Comparison of ENCODE assay signal across 12 cellular contexts in the genomic region with DNA sequence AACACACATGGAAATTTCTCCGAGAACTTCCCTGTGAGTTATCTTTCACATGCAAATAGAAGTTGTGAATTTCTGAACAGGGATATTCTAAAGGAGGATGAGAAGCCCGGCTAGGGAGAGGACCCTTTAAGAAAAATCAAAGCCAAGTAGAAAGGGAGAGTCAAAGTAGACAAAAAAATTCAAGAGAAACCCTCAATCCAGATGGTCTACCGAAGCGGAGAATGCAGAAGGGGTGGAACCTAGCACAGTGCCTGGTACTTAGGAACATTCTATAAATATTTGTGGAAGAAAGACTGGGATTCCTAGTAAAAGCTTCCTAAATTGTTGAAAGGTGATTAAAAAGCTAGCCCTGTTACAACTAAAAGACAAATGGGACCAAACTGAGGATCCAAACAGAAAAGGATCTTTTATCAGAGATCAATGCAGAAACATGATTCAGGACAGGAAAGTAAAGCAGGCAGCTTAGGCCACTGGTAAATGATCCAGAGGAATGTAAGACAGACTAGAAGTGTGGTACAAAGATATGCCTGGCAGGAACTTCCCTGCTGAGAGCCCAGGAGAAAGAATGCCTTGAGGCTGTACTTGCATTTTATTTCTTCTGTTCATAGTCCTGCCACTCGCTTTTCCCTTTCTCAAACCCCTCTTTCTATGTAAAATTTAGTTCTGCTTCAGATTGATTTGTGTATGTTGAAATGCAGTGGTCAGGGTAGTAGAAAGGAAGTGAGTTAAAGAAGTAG. TPM values are rescaled to one million over a fixed set of nuclear protein-coding genes. Genes with fewer than 3 reads are reported as not detected.
DNase-seq lines count a peak whose midpoint lies in the region; ATAC-seq and TF ChIP-seq lines count a peak whose summit lies in the region.
"Had no signal": no experiment of that assay in that cellular context is flagged by ENCODE, and none has a peak within 500 bp of the region (broad histone marks: within the 10 kb centered on the region; RNA-seq: fewer than 3 reads in every experiment).

No MANE protein-coding gene starts in this region.

- H3F3A ChIP-seq in PC-9 (ENCODE audit: insufficient read depth, low read depth) = peaks cover 15% of the 10 kb centered on the region

- no peaks in the 10 kb centered on the region for H3K79me2 ChIP-seq in PC-9 (ENCODE audit: low read depth)

- no peak overlapping the region for H3K4me3 ChIP-seq in PC-9
- H3K4me3 ChIP-seq in tibial nerve = no peak overlapping the region
- H3K4me3 ChIP-seq in stomach = no peak overlapping the region

- H3K36me3 ChIP-seq in PC-9 (ENCODE audit: low read depth) = no peaks in the 10 kb centered on the region
- H3K36me3 ChIP-seq in tibial nerve = no peaks in the 10 kb centered on the region
- H3K36me3 ChIP-seq in stomach = no peaks in the 10 kb centered on the region

- H3K9me3 ChIP-seq in PC-9 (ENCODE audit: insufficient read depth, low read depth) = peaks cover 5% of the 10 kb centered on the region
- no peaks in the 10 kb centered on the region for H3K9me3 ChIP-seq in tibial nerve
- no peaks in the 10 kb centered on the region for H3K9me3 ChIP-seq in stomach

- in situ Hi-C loops in KBM-7 (cut with MboI; ENCODE audit: low pct_unique_long_range_greater_than_20kb, low sequenced_read_pairs) = no loop called here

- no TSS peak for BruUV-seq in PC-9 (replicated peaks; lab: Mats Ljungman, UMichigan)

- no peak for TF ChIP-seq POLR2A in tibial nerve (IDR thresholded peaks at IDR 0.05)
- TF ChIP-seq POLR2A in stomach (IDR thresholded peaks at IDR 0.05) = no peak

- H3K4me1 ChIP-seq in PC-9 (replicated peaks; ENCODE audit: insufficient read depth) = peaks cover 28% of the 10 kb centered on the region
- peaks cover 0 to 22% (median 0%) of the 10 kb centered on the region in 4 donors for H3K4me1 ChIP-seq in tibial nerve
- peaks cover 0 to 29% (median 9%) of the 10 kb centered on the region in 4 donors for H3K4me1 ChIP-seq in stomach

- ATAC-seq in GM21723 (IDR thresholded peaks at IDR 0.05; ENCODE audit: unreplicated experiment) = no peak
- ATAC-seq: naive thymus-derived CD8-positive, alpha-beta T cell had no signal

- H3K27ac ChIP-seq in PC-9 (0 out of 2 replicates have a peak overlapping the region, but pooled peaks have one; percentile 4), tibial nerve (no peak overlapping the region), stomach (no peak overlapping the region)

- POLR2A ChIA-PET in PC-9 (lab: Charles Lee; ENCODE audit: unreplicated experiment) = interaction anchor here (0.5 kb wide), 1 partner anchor 18 kb away, joined by 3 read pairs; no protein-coding TSS in a partner anchor

- CTCF ChIA-PET in PC-9 (lab: Charles Lee) = no interaction called here

- DNase-seq in ELF-1 (ENCODE audit: low read depth, low spot score) (peak; percentile 81), PC-9 (peak; percentile 22 to 71), fibroblast of peridontal ligament (ENCODE audit: extremely low read depth) (peak; percentile 80), renal cortical epithelial cell (ENCODE audit: low read depth) (peak; percentile 84), tibial nerve (ENCODE audit: low spot score in 2 of 2) (no peak), KBM-7 (no peak), stomach (no peak)
- DNase-seq: activated effector memory CD4-positive, alpha-beta T cell treated with anti-CD3 and anti-CD28 coated beads, Interleukin-2, amount 50 U/mL, for 16 hours; hypothalamus; naive thymus-derived CD8-positive, alpha-beta T cell; stimulated activated CD4-positive, alpha-beta T cell treated with anti-CD3 and anti-CD28 coated beads, Interleukin-15, amount 100 ng/mL, for 24 hours had no signal

- no peak overlapping the region for H3K4me2 ChIP-seq in PC-9

- 74 to 75% methylated on average over 5 of the region's 5 CpGs for WGBS in tibial nerve, 2 donors
- WGBS in stomach, 5 donors = 71 to 80% (median 79%) methylated on average over 5 of the region's 5 CpGs

- TF ChIP-seq CTCF in PC-9 (conservative IDR thresholded peaks at IDR 0.05) = no peak
- no peak for TF ChIP-seq CTCF in tibial nerve (IDR thresholded peaks at IDR 0.05)
- TF ChIP-seq CTCF in stomach (IDR thresholded peaks at IDR 0.05) = no peak

- H2AFZ ChIP-seq in PC-9 = no peak overlapping the region

- TF ChIP-seq EP300 in tibial nerve (IDR thresholded peaks at IDR 0.05) = no peak
- no peak for TF ChIP-seq EP300 in stomach (IDR thresholded peaks at IDR 0.05)

- H3K27me3 ChIP-seq in PC-9 (ENCODE audit: insufficient read depth, low read depth) = no peaks in the 10 kb centered on the region
- no peaks in the 10 kb centered on the region for H3K27me3 ChIP-seq in tibial nerve
- no peaks in the 10 kb centered on the region for H3K27me3 ChIP-seq in stomach

- no peaks in the 10 kb centered on the region for H3K9me2 ChIP-seq in PC-9 (ENCODE audit: insufficient read depth)

- no peaks in the 10 kb centered on the region for H4K20me1 ChIP-seq in PC-9 (ENCODE audit: insufficient read depth)

- intact Hi-C loops in PC-9 (cut with micrococcal nuclease; ENCODE audit: unreplicated experiment) (no loop called here), stomach (cut with DNase I; ENCODE audit: low total_unique reads) (no loop called here)

RNA-seq across cellular contexts. Expression of a gene that starts 19.5 kb away (rescaled TPM):
- total RNA-seq in PC-9 (2021) = 66.4 and 68.5 TPM in 2 replicates
- total RNA-seq in renal cortical epithelial cell = 1,218 and 1,910 TPM in 2 replicates
- total RNA-seq in tibial nerve = 100 to 1,000 TPM; 106 to 164 (median 145) TPM
- 100 to 1,000 TPM; 106 to 353 (median 140) TPM for total RNA-seq in stomach
- 10 to 100 TPM in 2 of 3 donors, 1 to 10 TPM in 1; 9.6 to 13.2 (median 10.8) TPM for polyA plus RNA-seq in stomach

Comparison
In these comparisons a context has a peak if more than half of its experiments do, and no peak if none do; other contexts are left out.
1. DNase-seq: peak in ELF-1 (single experiment), PC-9 (2 of 2), fibroblast of peridontal ligament (single experiment) and renal cortical epithelial cell (single experiment); none in tibial nerve (0 of 2), KBM-7 (single experiment) and stomach (single experiment).